Comparison of ENCODE assay signal across 16 cellular contexts in the genomic region with DNA sequence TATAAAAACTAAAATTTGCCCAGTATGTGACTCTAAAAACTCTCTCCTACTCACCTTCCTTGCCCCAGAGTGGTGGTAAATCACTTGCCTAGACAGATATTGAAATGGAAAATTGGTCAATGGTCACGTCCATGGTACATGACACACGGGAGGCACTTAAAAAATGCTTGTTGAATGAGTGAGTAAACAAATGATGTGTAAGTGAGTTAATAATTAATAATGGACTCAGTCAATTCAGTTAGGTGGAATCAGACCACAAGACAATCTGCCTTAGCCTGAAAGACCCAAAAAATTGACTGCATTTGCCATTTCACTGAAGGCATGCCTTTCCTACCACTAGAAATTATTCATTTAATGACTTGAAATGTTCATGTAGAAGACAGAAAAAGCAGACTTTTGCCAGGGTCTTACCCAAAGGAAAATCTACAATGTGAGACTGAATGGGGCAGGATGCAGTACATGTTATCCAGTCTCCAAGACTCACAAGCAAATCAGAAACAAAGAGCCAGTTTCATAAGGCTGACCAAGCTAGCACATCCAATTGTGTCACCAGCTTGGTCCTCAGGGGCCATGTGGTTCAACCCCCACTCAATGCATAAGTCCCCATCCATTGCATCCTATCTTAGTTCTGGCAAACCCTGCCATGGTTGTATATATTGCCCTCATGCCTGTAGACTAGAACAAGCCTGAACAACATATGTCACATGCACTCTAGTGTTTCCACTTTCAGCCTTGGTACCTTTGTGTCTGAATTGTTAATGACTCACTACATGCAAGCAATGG.
DNase-seq lines count a peak whose midpoint lies in the region; ATAC-seq and TF ChIP-seq lines count a peak whose summit lies in the region.
"Had no signal": no experiment of that assay in that cellular context is flagged by ENCODE, and none has a peak within 500 bp of the region (broad histone marks: within the 10 kb centered on the region; RNA-seq: fewer than 3 reads in every experiment).

No MANE protein-coding gene starts in this region.

- no peak overlapping the region for H4K5ac ChIP-seq in H9 (ENCODE audit: insufficient read length, low read depth, low read length)

- no peak overlapping the region for H2BK20ac ChIP-seq in H9 (ENCODE audit: low read depth, low read length, poor library complexity, severe bottlenecking)

- H2BK120ac ChIP-seq in H9 (ENCODE audit: low read depth, low read length, poor library complexity, severe bottlenecking): no peak overlapping the region

- no peak for TF ChIP-seq CTCF in H9 (conservative IDR thresholded peaks at IDR 0.05)

- H3K4me1 ChIP-seq in H9 (ENCODE audit: insufficient read depth, low read length): no peaks in the 10 kb centered on the region; the same call in 1 of the 2 replicates
- H3K4me1 ChIP-seq: esophagus squamous epithelium had no signal

- no peak overlapping the region for H2AK5ac ChIP-seq in H9 (ENCODE audit: insufficient read length, low read length)

- H2BK5ac ChIP-seq in H9 (ENCODE audit: insufficient read length, low read length): no peak overlapping the region

- H2BK12ac ChIP-seq in H9 (ENCODE audit: insufficient read length, low read depth, low read length): no peak overlapping the region

- ATAC-seq in GM18861 (IDR thresholded peaks at IDR 0.05; ENCODE audit: unreplicated experiment): peak; percentile 63
- ATAC-seq in GM21786 (IDR thresholded peaks at IDR 0.05; ENCODE audit: unreplicated experiment): peak; percentile 51
- ATAC-seq in HG03378 (IDR thresholded peaks at IDR 0.05; ENCODE audit: unreplicated experiment): peak; percentile 67
- peak; percentile 83 for ATAC-seq in left lobe of liver
- no peak for ATAC-seq in HG03280 (IDR thresholded peaks at IDR 0.05; ENCODE audit: unreplicated experiment)
- ATAC-seq in GM19455 (IDR thresholded peaks at IDR 0.05; ENCODE audit: unreplicated experiment): no peak
- ATAC-seq: stimulated activated naive CD8-positive, alpha-beta T cell treated with anti-CD3 and anti-CD28 coated beads, Interleukin-15, Interleukin-2, amounts not matched to agents 100 U/mL and 50 U/mL, for 24 hours had no signal

- H2AFZ ChIP-seq in H9 (ENCODE audit: low read length): no peak overlapping the region

- no peak overlapping the region for H3K4me3 Mint-ChIP-seq in H9
- H3K4me3 Mint-ChIP-seq: activated naive CD4-positive, alpha-beta T cell treated with anti-CD3 and anti-CD28 coated beads, Interleukin-2, amount 50 U/mL, for 24 hours had no signal

- no peak overlapping the region for H4K91ac ChIP-seq in H9 (ENCODE audit: insufficient read length, low read depth, low read length)

- H4K8ac ChIP-seq in H9 (replicated peaks; ENCODE audit: insufficient read length, low read depth, low read length): no peak overlapping the region

- H3K36me3 Mint-ChIP-seq in H9 (ENCODE audit: insufficient read depth in 1 of 3, low read depth in 3 of 3): no peaks in the 10 kb centered on the region
- H3K36me3 Mint-ChIP-seq: activated naive CD4-positive, alpha-beta T cell treated with anti-CD3 and anti-CD28 coated beads, Interleukin-2, amount 50 U/mL, for 24 hours had no signal

- H3K27me3 ChIP-seq in H9 (ENCODE audit: insufficient read depth, low read length): no peaks in the 10 kb centered on the region

- H3K27ac Mint-ChIP-seq in H9: no peak overlapping the region
- H3K27ac Mint-ChIP-seq: activated naive CD4-positive, alpha-beta T cell treated with anti-CD3 and anti-CD28 coated beads, Interleukin-2, amount 50 U/mL, for 24 hours had no signal

- H3K9me3 Mint-ChIP-seq in H9: no peaks in the 10 kb centered on the region

- H3K27me3 Mint-ChIP-seq in H9 (ENCODE audit: low read depth): no peaks in the 10 kb centered on the region

- H3K18ac ChIP-seq in H9 (ENCODE audit: insufficient read length, low read depth, low read length): no peak overlapping the region

- no peak overlapping the region for H3T11ph ChIP-seq in H9 (ENCODE audit: low read length)

- no peak overlapping the region for H3K27ac ChIP-seq in H9 (ENCODE audit: insufficient read length, low read depth, low read length)
- H3K27ac ChIP-seq: esophagus squamous epithelium, RWPE1 had no signal

- H3K79me1 ChIP-seq in H9 (ENCODE audit: insufficient read depth, low read depth, low read length, poor library complexity, severe bottlenecking): no peaks in the 10 kb centered on the region

- H3K4me1 Mint-ChIP-seq in H9: peaks cover 0 to 7% of the 10 kb centered on the region in 2 experiments; a peak in 2 of 4 replicates
- H3K4me1 Mint-ChIP-seq: activated naive CD4-positive, alpha-beta T cell treated with anti-CD3 and anti-CD28 coated beads, Interleukin-2, amount 50 U/mL, for 24 hours had no signal

- H3K4me2 ChIP-seq in H9 (ENCODE audit: insufficient read depth, insufficient read length, low read length): no peak overlapping the region

- no peaks in the 10 kb centered on the region for H3K23me2 ChIP-seq in H9 (ENCODE audit: insufficient read length, low read depth, low read length, poor library complexity, severe bottlenecking)

- DNase-seq in left lobe of liver (ENCODE audit: low spot score): peak; percentile 77
- DNase-seq in hippocampal formation (lab: John Stamatoyannopoulos, UW): no peak
- no peak for DNase-seq in H9
- DNase-seq: cerebellar nuclear complex; esophagus squamous epithelium; NCI-H345; stimulated activated CD4-positive, alpha-beta T cell treated with anti-CD3 and anti-CD28 coated beads, Interleukin-2, amount 100 ng/mL, for 48 hours; stimulated activated naive CD8-positive, alpha-beta T cell treated with anti-CD3 and anti-CD28 coated beads, Interleukin-15, Interleukin-2, amounts not matched to agents 100 U/mL and 50 U/mL, for 24 hours; T1000 had no signal

- WGBS in H9 (ENCODE audit: extremely low coverage, insufficient read length, low lambda C conversion rate): no CpG with 5 or more reads among the region's 2 CpGs

- no peak overlapping the region for H3K23ac ChIP-seq in H9 (ENCODE audit: insufficient read length, low read depth, low read length)

- H4K20me1 ChIP-seq in H9 (ENCODE audit: control insufficient read depth, insufficient read depth, insufficient read length): no peaks in the 10 kb centered on the region

- H3K9ac ChIP-seq in H9 (ENCODE audit: extremely low read depth, insufficient read length, low read length): no peak overlapping the region

- H2BK15ac ChIP-seq in H9 (ENCODE audit: low read depth, low read length): no peak overlapping the region

- H3K9me3 ChIP-seq in H9 (ENCODE audit: control insufficient read depth, low read depth, low read length): no peaks in the 10 kb centered on the region
- H3K9me3 ChIP-seq: esophagus squamous epithelium had no signal

- no peak overlapping the region for H3K14ac ChIP-seq in H9 (ENCODE audit: insufficient read depth, low read length)

- H3K4ac ChIP-seq in H9 (ENCODE audit: low read depth, low read length): no peak overlapping the region

- no peak overlapping the region for H3K56ac ChIP-seq in H9 (ENCODE audit: insufficient read length, low read depth, low read length)

- no peaks in the 10 kb centered on the region for H3K79me2 ChIP-seq in H9 (ENCODE audit: insufficient read depth, low read length)

Comparison
In these comparisons a context has a peak if more than half of its experiments do, and no peak if none do; other contexts are left out.
1. ATAC-seq: peak in GM18861 (single experiment), GM21786 (single experiment), HG03378 (single experiment) and left lobe of liver (single experiment); none in HG03280 (single experiment) and GM19455 (single experiment).